18 cellular contexts compared by ENCODE assay signal in genomic region chr13:23430664-23431063, GRCh38. TPM values are rescaled to one million over a fixed set of nuclear protein-coding genes. Genes with fewer than 3 reads are reported as not detected.
DNase-seq lines count a peak whose midpoint lies in the region; ATAC-seq, FAIRE-seq and TF ChIP-seq lines count a peak whose summit lies in the region.
"Had no signal": no experiment of that assay in that cellular context is flagged by ENCODE, and none has a peak within 500 bp of the region (broad histone marks: within the 10 kb centered on the region; RNA-seq: fewer than 3 reads in every experiment).

No MANE protein-coding gene starts in this region.

- H4K5ac ChIP-seq in H1 (ENCODE audit: insufficient read length, low read depth, low read length): no peak overlapping the region

- peaks cover 37% of the 10 kb centered on the region for H3K27me3 Mint-ChIP-seq in activated CD4-positive, alpha-beta T cell treated with anti-CD3 and anti-CD28 coated beads, Interleukin-2, amount 10 ng/mL, durations not matched to agents 24 days and 14 days
- H3K27me3 Mint-ChIP-seq in activated CD4-positive, alpha-beta T cell treated with anti-CD3 and anti-CD28 coated beads for 36 hours: peaks cover 26% of the 10 kb centered on the region
- H3K27me3 Mint-ChIP-seq in neural progenitor cell (ENCODE audit: insufficient read depth, low read depth): peaks cover 7% of the 10 kb centered on the region

- H3K56ac ChIP-seq in H1 (replicated peaks; ENCODE audit: insufficient read length, low read depth, low read length): no peak overlapping the region

- WGBS in H1 (ENCODE audit: extremely low coverage in 1 of 2, insufficient coverage in 1 of 2, insufficient read length in 1 of 2, insufficient replicate concordance in 2 of 2, low coverage in 1 of 2, low lambda C conversion rate in 2 of 2, missing lambda C conversion rate in 1 of 2), 2 experiments: 87% methylated on average over 5 of the region's 5 CpGs; no CpG with 5 or more reads in 1 of the 2 experiments

- no peaks in the 10 kb centered on the region for H4K20me1 ChIP-seq in H1 (replicated peaks in 1 of 2; ENCODE audit: control insufficient read depth in 1 of 2, insufficient read depth in 2 of 2, low read length in 2 of 2)
- peaks cover 6% of the 10 kb centered on the region for H4K20me1 ChIP-seq in neural progenitor cell (ENCODE audit: low read depth)
- H4K20me1 ChIP-seq: BLaER1 treated with 17β-estradiol and CSF1 and Interleukin-3, amounts not matched to agents 10 nM and 100 nM had no signal

- no peak overlapping the region for H2BK5ac ChIP-seq in H1 (ENCODE audit: low read depth, low read length)

- no peaks in the 10 kb centered on the region for H3K79me1 ChIP-seq in H1 (ENCODE audit: low read depth, low read length)

- H3K4me2 ChIP-seq in H1 (ENCODE audit: insufficient read depth in 1 of 2, low read depth in 2 of 2, low read length in 2 of 2) (peak overlapping the region in 1 of 2 experiments; percentile 64; a peak in 1 of 4 replicates), neural progenitor cell (peak overlapping the region; percentile 87)
- H3K4me2 ChIP-seq: BLaER1 treated with 17β-estradiol and CSF1 and Interleukin-3, amounts not matched to agents 10 nM and 100 nM had no signal

- H3K9ac ChIP-seq in H1 (replicated peaks in 1 of 4; ENCODE audit: extremely low read depth in 1 of 4, low read depth in 3 of 4, low read length in 3 of 4): no peak overlapping the region
- no peak overlapping the region for H3K9ac ChIP-seq in neural progenitor cell
- H3K9ac ChIP-seq: BLaER1 treated with 17β-estradiol and CSF1 and Interleukin-3, amounts not matched to agents 10 nM and 100 nM had no signal

- H3K9me3 ChIP-seq in H1 (ENCODE audit: insufficient read depth in 2 of 2, low read depth in 1 of 2, low read length in 1 of 2) (no peaks in the 10 kb centered on the region), neural progenitor cell (ENCODE audit: low read depth) (no peaks in the 10 kb centered on the region), tibial artery (no peaks in the 10 kb centered on the region)
- H3K9me3 ChIP-seq: BLaER1 treated with 17β-estradiol and CSF1 and Interleukin-3, amounts not matched to agents 10 nM and 100 nM; MG63; SJSA1 had no signal

- no peak for FAIRE-seq in H1 (lab: Jason Lieb, UNC)
- FAIRE-seq: H54 had no signal

- no peak overlapping the region for H3K23ac ChIP-seq in H1 (ENCODE audit: insufficient read length)

- H3K4me3 Mint-ChIP-seq in activated CD4-positive, alpha-beta T cell treated with anti-CD3 and anti-CD28 coated beads, Interleukin-2, amount 10 ng/mL, durations not matched to agents 24 days and 14 days: no peak overlapping the region
- H3K4me3 Mint-ChIP-seq in activated CD4-positive, alpha-beta T cell treated with anti-CD3 and anti-CD28 coated beads for 36 hours: no peak overlapping the region
- no peak overlapping the region for H3K4me3 Mint-ChIP-seq in neural progenitor cell

- H2BK15ac ChIP-seq in H1 (ENCODE audit: low read length): no peak overlapping the region; the same call in 1 of the 2 replicates

- no peak overlapping the region for H3K4me3 ChIP-seq in H1 (ENCODE audit: extremely low read depth in 1 of 4, insufficient read depth in 2 of 4, low read depth in 3 of 4, low read length in 4 of 4)
- H3K4me3 ChIP-seq in neural progenitor cell: no peak overlapping the region
- H3K4me3 ChIP-seq in tibial artery: no peak overlapping the region
- H3K4me3 ChIP-seq: BLaER1 treated with 17β-estradiol and CSF1 and Interleukin-3, amounts not matched to agents 10 nM and 100 nM; MG63; SJSA1 had no signal

- H2AFZ ChIP-seq in H1 (ENCODE audit: low read length) (no peak overlapping the region), neural progenitor cell (replicated peaks) (no peak overlapping the region)

- CTCF ChIA-PET in activated CD4-positive, alpha-beta T cell treated with anti-CD3 and anti-CD28 coated beads for 36 hours (lab: Charles Lee): no interaction called here
- CTCF ChIA-PET in H1 (lab: Charles Lee; ENCODE audit: partially characterized antibody): no interaction called here

- no peak overlapping the region for H2BK20ac ChIP-seq in H1 (ENCODE audit: low read length)

- H3K27ac ChIP-seq in H1 (ENCODE audit: low read depth, low read length): no peak overlapping the region
- no peak overlapping the region for H3K27ac ChIP-seq in neural progenitor cell
- H3K27ac ChIP-seq in tibial artery: peak overlapping the region; percentile 29 to 88
- H3K27ac ChIP-seq: BLaER1 treated with 17β-estradiol and CSF1 and Interleukin-3, amounts not matched to agents 10 nM and 100 nM; SJSA1 had no signal

- no peak for TF ChIP-seq EP300 in H1 (IDR thresholded peaks at IDR 0.05; ENCODE audit: borderline replicate concordance in 1 of 2, low read depth in 2 of 2, low read length in 2 of 2)

- H3K4me1 Mint-ChIP-seq in activated CD4-positive, alpha-beta T cell treated with anti-CD3 and anti-CD28 coated beads, Interleukin-2, amount 10 ng/mL, durations not matched to agents 24 days and 14 days: peaks cover 6% of the 10 kb centered on the region
- peaks cover 13% of the 10 kb centered on the region for H3K4me1 Mint-ChIP-seq in activated CD4-positive, alpha-beta T cell treated with anti-CD3 and anti-CD28 coated beads for 36 hours
- peaks cover 48% of the 10 kb centered on the region for H3K4me1 Mint-ChIP-seq in neural progenitor cell

- no peak overlapping the region for H3K4ac ChIP-seq in H1 (replicated peaks; ENCODE audit: insufficient read length, low read depth, low read length)

- POLR2A ChIA-PET in activated CD4-positive, alpha-beta T cell treated with anti-CD3 and anti-CD28 coated beads for 36 hours (lab: Charles Lee): no interaction called here
- POLR2A ChIA-PET in H1 (lab: Charles Lee; ENCODE audit: partially characterized antibody): no interaction called here

- TF ChIP-seq POLR2A in H1 (IDR thresholded peaks at IDR 0.05; ENCODE audit: control extremely low read depth in 1 of 2, low read depth in 2 of 2, low read length in 2 of 2): no peak

- no peak for TF ChIP-seq CTCF in H1 (IDR thresholded peaks at IDR 0.05; ENCODE audit: control extremely low read depth in 1 of 3, insufficient read depth in 1 of 3, low read depth in 1 of 3, low read length in 3 of 3)
- no peak for TF ChIP-seq CTCF in neural progenitor cell (IDR thresholded peaks at IDR 0.05)
- TF ChIP-seq CTCF in tibial artery (IDR thresholded peaks at IDR 0.05): no peak

- H3K18ac ChIP-seq in H1 (ENCODE audit: extremely low read depth, low read length): no peak overlapping the region

- H3K4me1 ChIP-seq in H1 (replicated peaks in 1 of 4; ENCODE audit: control insufficient read depth in 3 of 4, insufficient read depth in 4 of 4, low read length in 3 of 4): peaks cover 2 to 18% (median 14%) of the 10 kb centered on the region in 4 experiments; a peak in 5 of 7 replicates
- H3K4me1 ChIP-seq in neural progenitor cell: peaks cover 46% of the 10 kb centered on the region
- peaks cover 0 to 53% (median 25%) of the 10 kb centered on the region in 4 donors for H3K4me1 ChIP-seq in tibial artery
- H3K4me1 ChIP-seq: BLaER1 treated with 17β-estradiol and CSF1 and Interleukin-3, amounts not matched to agents 10 nM and 100 nM had no signal

- H2BK12ac ChIP-seq in H1 (ENCODE audit: low read depth, low read length): no peak overlapping the region

- H3K36me3 ChIP-seq in H1 (ENCODE audit: control insufficient read depth in 2 of 4, insufficient read depth in 4 of 4, low read length in 3 of 4): peaks cover 0 to 9% (median 0%) of the 10 kb centered on the region in 4 experiments; a peak in 3 of 8 replicates
- H3K36me3 ChIP-seq in neural progenitor cell: no peaks in the 10 kb centered on the region
- no peaks in the 10 kb centered on the region for H3K36me3 ChIP-seq in tibial artery
- H3K36me3 ChIP-seq: BLaER1 treated with 17β-estradiol and CSF1 and Interleukin-3, amounts not matched to agents 10 nM and 100 nM; MG63; SJSA1 had no signal

- H3K79me2 ChIP-seq in H1 (ENCODE audit: control insufficient read depth in 1 of 2, insufficient read depth in 2 of 2, low read length in 2 of 2) (peaks cover 0 to 51% of the 10 kb centered on the region in 2 experiments; a peak in 3 of 4 replicates), neural progenitor cell (ENCODE audit: low read depth) (peaks cover 63% of the 10 kb centered on the region)

- intact Hi-C loops in activated CD4-positive, alpha-beta T cell treated with anti-CD3 and anti-CD28 coated beads, Interleukin-2, amount 10 ng/mL, durations not matched to agents 24 days and 14 days (cut with micrococcal nuclease): no loop called here
- intact Hi-C loops in activated CD4-positive, alpha-beta T cell treated with anti-CD3 and anti-CD28 coated beads for 36 hours (cut with DNase I, micrococcal nuclease): no loop called here
- intact Hi-C loops in tibial artery (cut with DNase I; ENCODE audit: low total_unique reads): loop anchor here (5.0 kb wide), 1 partner anchor 53 kb away; no protein-coding TSS in a partner anchor

- peaks cover 2% of the 10 kb centered on the region for H3K36me3 Mint-ChIP-seq in activated CD4-positive, alpha-beta T cell treated with anti-CD3 and anti-CD28 coated beads, Interleukin-2, amount 10 ng/mL, durations not matched to agents 24 days and 14 days (ENCODE audit: low read depth)
- no peaks in the 10 kb centered on the region for H3K36me3 Mint-ChIP-seq in activated CD4-positive, alpha-beta T cell treated with anti-CD3 and anti-CD28 coated beads for 36 hours (ENCODE audit: low read depth)
- peaks cover 25% of the 10 kb centered on the region for H3K36me3 Mint-ChIP-seq in neural progenitor cell

- H2AK5ac ChIP-seq in H1 (ENCODE audit: low read depth, low read length): peak overlapping the region; percentile 84; the same call in 1 of the 2 replicates

- no peak overlapping the region for H3K27ac Mint-ChIP-seq in activated CD4-positive, alpha-beta T cell treated with anti-CD3 and anti-CD28 coated beads, Interleukin-2, amount 10 ng/mL, durations not matched to agents 24 days and 14 days
- H3K27ac Mint-ChIP-seq in activated CD4-positive, alpha-beta T cell treated with anti-CD3 and anti-CD28 coated beads for 36 hours: no peak overlapping the region
- H3K27ac Mint-ChIP-seq in neural progenitor cell: no peak overlapping the region

- no peak overlapping the region for H2BK120ac ChIP-seq in H1 (replicated peaks; ENCODE audit: low read depth, low read length)

- H3K23me2 ChIP-seq in H1 (ENCODE audit: low read depth, low read length): peaks cover 5% of the 10 kb centered on the region; the same call in 1 of the 2 replicates

- peak; percentile 30 for DNase-seq in activated CD4-positive, alpha-beta T cell treated with anti-CD3 and anti-CD28 coated beads, Interleukin-2, amount 10 ng/mL, durations not matched to agents 24 days and 14 days
- no peak for DNase-seq in activated CD4-positive, alpha-beta T cell treated with anti-CD3 and anti-CD28 coated beads for 36 hours
- DNase-seq in H1 (ENCODE audit: low read depth in 1 of 2, low spot score in 2 of 2): no peak
- DNase-seq in neural progenitor cell (ENCODE audit: low spot score): no peak
- no peak for DNase-seq in tibial artery
- DNase-seq in NOMO-1 treated with DMSO at 0.1 percent for 48 hours (lab: John Stamatoyannopoulos, UW; ENCODE audit: unreplicated experiment): no peak
- no peak for DNase-seq in hepatic stellate cell (ENCODE audit: low spot score)
- no peak for DNase-seq in activated CD8-positive, alpha-beta memory T cell treated with anti-CD3 and anti-CD28 coated beads, Interleukin-2, amount 50 U/mL, for 48 hours
- DNase-seq: DMS153, EL, Karpas-422, MG63, NCI-H1092 treated with DMSO at 0.1 percent for 48 hours, NCI-H446, NCI-H69 had no signal

- TF ChIP-seq RAD21 in H1 (IDR thresholded peaks at IDR 0.05 in 1 of 2, conservative IDR thresholded peaks at IDR 0.05 in 1 of 2; ENCODE audit: low read depth in 2 of 2, low read length in 2 of 2): no peak

- no peak for ATAC-seq in activated CD4-positive, alpha-beta T cell treated with anti-CD3 and anti-CD28 coated beads for 36 hours

- no peak overlapping the region for H4K91ac ChIP-seq in H1 (replicated peaks; ENCODE audit: insufficient read length, low read length)

- H4K8ac ChIP-seq in H1 (ENCODE audit: extremely low read depth, insufficient read depth, low read length): no peak overlapping the region

- H3K14ac ChIP-seq in H1 (ENCODE audit: insufficient read length): no peak overlapping the region

- H3K9me3 Mint-ChIP-seq in activated CD4-positive, alpha-beta T cell treated with anti-CD3 and anti-CD28 coated beads, Interleukin-2, amount 10 ng/mL, durations not matched to agents 24 days and 14 days: no peaks in the 10 kb centered on the region
- no peaks in the 10 kb centered on the region for H3K9me3 Mint-ChIP-seq in activated CD4-positive, alpha-beta T cell treated with anti-CD3 and anti-CD28 coated beads for 36 hours (ENCODE audit: low read depth)
- no peaks in the 10 kb centered on the region for H3K9me3 Mint-ChIP-seq in neural progenitor cell

- H3K27me3 ChIP-seq in H1 (replicated peaks in 1 of 4; ENCODE audit: control insufficient read depth in 3 of 4, extremely low read depth in 1 of 4, insufficient read depth in 3 of 4, low read length in 3 of 4) (peaks cover 0 to 4% (median 0%) of the 10 kb centered on the region in 4 experiments; a peak in 2 of 7 replicates), neural progenitor cell (no peaks in the 10 kb centered on the region), tibial artery (no peaks in the 10 kb centered on the region)
- H3K27me3 ChIP-seq: MG63, SJSA1 had no signal

- peaks cover 32% of the 10 kb centered on the region for H3F3A ChIP-seq in neural progenitor cell (ENCODE audit: low read depth)

RNA-seq across cellular contexts. Expression of gene SACS, which starts 2.8 kb away (rescaled TPM):
- 33.3 and 36.0 TPM in 2 replicates for total RNA-seq in activated CD4-positive, alpha-beta T cell treated with anti-CD3 and anti-CD28 coated beads, Interleukin-2, amount 10 ng/mL, durations not matched to agents 24 days and 14 days
- 10 to 100 TPM; 33.5 to 37.1 TPM for total RNA-seq in activated CD4-positive, alpha-beta T cell treated with anti-CD3 and anti-CD28 coated beads for 36 hours
- 51.3 and 54.2 TPM in 2 replicates for total RNA-seq in H1 (2021; fragmentation: NEBNext Ultra II Directional; extraction: Animal tissue kit (Norgen Biotek cat#: 25700))
- polyA plus RNA-seq in H1 (2011; rRNA removed): 11.0 and 17.4 TPM in 2 replicates
- polyA plus RNA-seq in H1 (2011; cell fraction: cytosol; rRNA removed): 14.2 TPM
- polyA plus RNA-seq in H1 (2011; cell fraction: nucleus; rRNA removed): 54.3 TPM
- 9.6 to 23.4 TPM (median 16.3 TPM) in 4 replicates for polyA plus RNA-seq in H1 (2012, experiment 1 of 2)
- polyA plus RNA-seq in H1 (2012, experiment 2 of 2): 1.5 TPM
- polyA plus RNA-seq in H1 (2013, experiment 1 of 2): 23.0 TPM
- 18.6 TPM for polyA plus RNA-seq in H1 (2013, experiment 2 of 2)
- 171 and 240 TPM in 2 replicates for polyA minus RNA-seq in H1 (2011; rRNA and poly(A)+ RNA removed)
- 50.0 TPM for polyA minus RNA-seq in H1 (2011; cell fraction: cytosol; rRNA and poly(A)+ RNA removed)
- polyA minus RNA-seq in H1 (2011; cell fraction: nucleus; rRNA and poly(A)+ RNA removed): 177 TPM
- 58.1 and 77.7 TPM in 2 replicates for total RNA-seq in neural progenitor cell (ENCODE audit: low replicate concordance)

Comparison
In these comparisons a context has a peak if more than half of its experiments do, and no peak if none do; other contexts are left out.
1. H3K27ac ChIP-seq: peak in tibial artery (2 of 2); none in H1 (single experiment) and neural progenitor cell (single experiment).